ENCODE assay signal across 8 cellular contexts in genomic region chr3:177201707-177202397, GRCh38. TPM values are rescaled to one million over a fixed set of nuclear protein-coding genes. Genes with fewer than 3 reads are reported as not detected.
A peak's percentile ranks its signal among the peaks of the same experiment; 100 is the strongest.
DNase-seq lines count a peak whose midpoint lies in the region; ATAC-seq and TF ChIP-seq lines count a peak whose summit lies in the region.

No MANE protein-coding gene starts in this region.

- no peaks in the 10 kb centered on the region for H3K9me3 Mint-ChIP-seq in CD4-positive, alpha-beta T cell
- no peaks in the 10 kb centered on the region for H3K9me3 Mint-ChIP-seq in neural crest cell
- peaks cover 12% of the 10 kb centered on the region for H3K9me3 Mint-ChIP-seq in glutamatergic neuron (ENCODE audit: unreplicated experiment)

- intact Hi-C loops in CD4-positive, alpha-beta T cell (cut with DNase I, micrococcal nuclease), result loop anchor here (1.0 to 10.0 kb wide), 2 partner anchors 22 to 83 kb away; no protein-coding TSS in a partner anchor
- intact Hi-C loops in stomach (cut with DNase I; ENCODE audit: low total_unique reads), result loop anchor here (5.0 kb wide), 1 partner anchor 155 kb away; no protein-coding TSS in a partner anchor

- 70 to 85% (median 80%) methylated on average over 8 of the region's 8 CpGs for WGBS in stomach, 5 donors

- DNase-seq in CD4-positive, alpha-beta T cell, result peak in 9 of 10 experiments; percentile 20 to 51 (median 32)
- DNase-seq in Jurkat, Clone E6-1 (ENCODE audit: low read depth, low spot score), result peak; percentile 94
- DNase-seq in activated T-cell treated with anti-CD3 and anti-CD28 coated beads for 48 hours (ENCODE audit: low read depth), result peak; percentile 30
- DNase-seq in neural crest cell (ENCODE audit: low read depth, low spot score), result no peak
- DNase-seq in glutamatergic neuron, result no peak
- DNase-seq in OCI-M2 (lab: John Stamatoyannopoulos, UW; ENCODE audit: unreplicated experiment), result no peak
- no peak for DNase-seq in stomach

- H3K4me3 ChIP-seq in Jurkat, Clone E6-1 (ENCODE audit: low read length), result peak overlapping the region; percentile 47
- H3K4me3 ChIP-seq in stomach, result no peak overlapping the region

- peak overlapping the region; percentile 48 for H3K27ac ChIP-seq in CD4-positive, alpha-beta T cell (ENCODE audit: low read depth, low read length)
- peak overlapping the region in 2 of 5 donors; percentile 4 to 67 for H3K27ac ChIP-seq in stomach

- no peaks in the 10 kb centered on the region for H3K36me3 ChIP-seq in stomach

- peak overlapping the region; percentile 87 for H3K27ac Mint-ChIP-seq in CD4-positive, alpha-beta T cell
- H3K27ac Mint-ChIP-seq in neural crest cell (ENCODE audit: unreplicated experiment) (no peak overlapping the region), glutamatergic neuron (ENCODE audit: unreplicated experiment) (no peak overlapping the region)

- no peak for TF ChIP-seq EP300 in stomach (IDR thresholded peaks at IDR 0.05)

- H3K9me3 ChIP-seq in CD4-positive, alpha-beta T cell (ENCODE audit: control insufficient read depth, low read length), result no peaks in the 10 kb centered on the region
- peaks cover 0 to 6% (median 0%) of the 10 kb centered on the region in 4 donors for H3K9me3 ChIP-seq in stomach

- peaks cover 10% of the 10 kb centered on the region for H3K36me3 Mint-ChIP-seq in CD4-positive, alpha-beta T cell (ENCODE audit: low read depth)
- no peaks in the 10 kb centered on the region for H3K36me3 Mint-ChIP-seq in neural crest cell (ENCODE audit: low read depth)
- no peaks in the 10 kb centered on the region for H3K36me3 Mint-ChIP-seq in glutamatergic neuron (ENCODE audit: unreplicated experiment)

- H3K27me3 Mint-ChIP-seq in CD4-positive, alpha-beta T cell, result no peaks in the 10 kb centered on the region
- H3K27me3 Mint-ChIP-seq in neural crest cell (ENCODE audit: low read depth) (no peaks in the 10 kb centered on the region), glutamatergic neuron (ENCODE audit: unreplicated experiment) (peaks cover 2% of the 10 kb centered on the region)

- no peak for TF ChIP-seq POLR2A in stomach (IDR thresholded peaks at IDR 0.05)

- CTCF ChIA-PET in CD4-positive, alpha-beta T cell (lab: Charles Lee), result interaction anchor here (0.6 to 2.1 kb wide), 5 partner anchors 13 to 158 kb away, joined by 3 to 8 read pairs (median 4); no protein-coding TSS in a partner anchor

- POLR2A ChIA-PET in CD4-positive, alpha-beta T cell (lab: Charles Lee), result interaction anchor here (0.7 to 11.9 kb wide), 10 partner anchors 16 to 158 kb away, joined by 3 to 523 read pairs (median 4); no protein-coding TSS in a partner anchor

- no peaks in the 10 kb centered on the region for H3K27me3 ChIP-seq in CD4-positive, alpha-beta T cell (ENCODE audit: control insufficient read depth, insufficient read depth, low read length)
- no peaks in the 10 kb centered on the region for H3K27me3 ChIP-seq in stomach

- ATAC-seq in CD4-positive, alpha-beta T cell (ENCODE audit: poor library complexity), result peak; percentile 64
- peak; percentile 76 for ATAC-seq in GM21447 (IDR thresholded peaks at IDR 0.05; ENCODE audit: unreplicated experiment)

- peak overlapping the region; percentile 73 for H3K4me3 Mint-ChIP-seq in CD4-positive, alpha-beta T cell
- peak overlapping the region; percentile 2 for H3K4me3 Mint-ChIP-seq in neural crest cell
- H3K4me3 Mint-ChIP-seq in glutamatergic neuron (ENCODE audit: unreplicated experiment), result no peak overlapping the region

- TF ChIP-seq CTCF in CD4-positive, alpha-beta T cell (IDR thresholded peaks at IDR 0.05), result no peak
- TF ChIP-seq CTCF in neural crest cell (conservative IDR thresholded peaks at IDR 0.05) (no peak), glutamatergic neuron (IDR thresholded peaks at IDR 0.05; ENCODE audit: partially characterized antibody, unreplicated experiment) (no peak), stomach (IDR thresholded peaks at IDR 0.05) (no peak)

- H3K4me1 ChIP-seq in stomach, result peaks cover 0 to 26% (median 16%) of the 10 kb centered on the region in 4 donors

- peaks cover 42% of the 10 kb centered on the region for H3K4me1 Mint-ChIP-seq in CD4-positive, alpha-beta T cell (ENCODE audit: low read depth)
- H3K4me1 Mint-ChIP-seq in neural crest cell (peaks cover 24% of the 10 kb centered on the region), glutamatergic neuron (ENCODE audit: low read depth, unreplicated experiment) (peaks cover 5% of the 10 kb centered on the region)

RNA-seq across cellular contexts. Expression of gene TBL1XR1, which starts 4.6 kb away (rescaled TPM):
- total RNA-seq in CD4-positive, alpha-beta T cell, result 10 to 100 TPM; 63.2 to 67.8 TPM
- 43.9 TPM for polyA plus RNA-seq in Jurkat, Clone E6-1 (2012; ENCODE audit: insufficient read depth, insufficient read length)
- total RNA-seq in neural crest cell (126 and 153 TPM in 2 replicates), glutamatergic neuron (ENCODE audit: unreplicated experiment) (101 TPM), stomach (100 to 1,000 TPM in 1 of 5 donors, 10 to 100 TPM in 4; 11.6 to 217 (median 66.5) TPM)
- 10 to 100 TPM; 17.9 to 22.3 (median 20.2) TPM for polyA plus RNA-seq in stomach

Comparison
In these comparisons a context has a peak if more than half of its experiments do, and no peak if none do; other contexts are left out.
1. DNase-seq: peak in CD4-positive, alpha-beta T cell (9 of 10), Jurkat, Clone E6-1 (single experiment) and activated T-cell treated with anti-CD3 and anti-CD28 coated beads for 48 hours (single experiment); none in neural crest cell (single experiment), glutamatergic neuron (single experiment), OCI-M2 (single experiment) and stomach (single experiment).